Comparison of ENCODE assay signal across 4 cellular contexts in the genomic region with DNA sequence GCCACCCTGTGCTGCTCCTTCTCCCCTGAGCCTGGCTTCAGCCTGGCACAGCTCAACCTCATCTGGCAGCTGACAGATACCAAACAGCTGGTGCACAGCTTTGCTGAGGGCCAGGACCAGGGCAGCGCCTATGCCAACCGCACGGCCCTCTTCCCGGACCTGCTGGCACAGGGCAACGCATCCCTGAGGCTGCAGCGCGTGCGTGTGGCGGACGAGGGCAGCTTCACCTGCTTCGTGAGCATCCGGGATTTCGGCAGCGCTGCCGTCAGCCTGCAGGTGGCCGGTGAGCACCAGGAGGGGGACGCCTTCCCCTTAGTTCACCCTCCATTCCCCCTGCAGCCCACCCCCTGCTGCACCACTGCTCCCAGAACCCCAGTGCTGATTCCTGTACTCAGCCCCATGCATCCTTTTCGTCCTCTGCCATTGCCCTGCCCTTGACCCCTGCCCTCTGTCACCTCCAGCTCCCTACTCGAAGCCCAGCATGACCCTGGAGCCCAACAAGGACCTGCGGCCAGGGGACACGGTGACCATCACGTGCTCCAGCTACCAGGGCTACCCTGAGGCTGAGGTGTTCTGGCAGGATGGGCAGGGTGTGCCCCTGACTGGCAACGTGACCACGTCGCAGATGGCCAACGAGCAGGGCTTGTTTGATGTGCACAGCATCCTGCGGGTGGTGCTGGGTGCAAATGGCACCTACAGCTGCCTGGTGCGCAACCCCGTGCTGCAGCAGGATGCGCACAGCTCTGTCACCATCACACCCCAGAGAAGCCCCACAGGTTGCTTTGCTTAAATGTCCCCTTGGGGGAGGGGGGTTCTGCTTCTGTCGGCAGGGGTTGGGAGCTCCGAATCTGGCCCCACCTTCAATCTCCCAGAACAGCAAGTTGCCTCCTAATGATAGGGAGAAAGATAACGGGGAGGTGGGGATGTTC. TPM values are rescaled to one million over a fixed set of nuclear protein-coding genes. Genes with fewer than 3 reads are reported as not detected.
"Had no signal": no experiment of that assay in that cellular context is flagged by ENCODE, and none has a peak within 500 bp of the region (broad histone marks: within the 10 kb centered on the region; RNA-seq: fewer than 3 reads in every experiment).

No MANE protein-coding gene starts in this region.

RNA-seq across cellular contexts. Expression of a gene that starts 18.4 kb away (rescaled TPM):
- total RNA-seq: OCI-LY7 had no signal

RNA-seq across cellular contexts. Expression of a gene that starts 50.6 kb away (rescaled TPM):
- total RNA-seq: MCF 10A, OCI-LY7, PC-3, SJCRH30 had no signal
